In genomic region chr6:105359419-105360366, GRCh38 we compare ENCODE assay signal across 10 cellular contexts. TPM values are rescaled to one million over a fixed set of nuclear protein-coding genes. Genes with fewer than 3 reads are reported as not detected.
DNase-seq lines count a peak whose midpoint lies in the region; ATAC-seq and TF ChIP-seq lines count a peak whose summit lies in the region.
"Had no signal": no experiment of that assay in that cellular context is flagged by ENCODE, and none has a peak within 500 bp of the region (broad histone marks: within the 10 kb centered on the region; RNA-seq: fewer than 3 reads in every experiment).

No MANE protein-coding gene starts in this region.

- H3K9me3 ChIP-seq in IMR-90 (ENCODE audit: control insufficient read depth, insufficient read depth, low read length) (no peaks in the 10 kb centered on the region), trophoblast cell (ENCODE audit: insufficient read depth, low read depth, low read length) (no peaks in the 10 kb centered on the region), adrenal gland (replicated peaks in 1 of 3) (peaks cover 0 to 4% (median 0%) of the 10 kb centered on the region in 3 donors)
- H3K9me3 ChIP-seq: neutrophil had no signal

- TF ChIP-seq POLR2A in IMR-90 (IDR thresholded peaks at IDR 0.05; ENCODE audit: low read depth, low read length): no peak
- TF ChIP-seq POLR2A in adrenal gland (IDR thresholded peaks at IDR 0.05): no peak

- H3K18ac ChIP-seq in IMR-90 (ENCODE audit: low read depth, low read length) (no peak overlapping the region; the same call in 1 of the 2 replicates), trophoblast cell (ENCODE audit: low read length) (no peak overlapping the region)

- WGBS in IMR-90 (ENCODE audit: extremely low coverage in 2 of 2, insufficient read length in 1 of 2), 2 experiments: 100% methylated on average over 4 of the region's 10 CpGs; no CpG with 5 or more reads in 1 of the 2 experiments
- no CpG with 5 or more reads among the region's 10 CpGs for WGBS in trophoblast cell (ENCODE audit: extremely low coverage, insufficient coverage, insufficient read length)
- WGBS in adrenal gland, 4 donors: 92 to 96% (median 95%) methylated on average over 10 of the region's 10 CpGs

- H3K56ac ChIP-seq in IMR-90 (ENCODE audit: extremely low read depth, insufficient read depth, low read length): no peak overlapping the region

- H2BK120ac ChIP-seq in IMR-90 (ENCODE audit: low read depth, low read length) (peak overlapping the region; percentile 34; the same call in 1 of the 2 replicates), trophoblast cell (ENCODE audit: insufficient read depth, low read length, poor library complexity) (no peak overlapping the region)

- H3K4me1 ChIP-seq in IMR-90 (ENCODE audit: control insufficient read depth, insufficient read depth, low read length) (peaks cover 6% of the 10 kb centered on the region), trophoblast cell (ENCODE audit: control insufficient read depth in 1 of 2, insufficient read depth in 2 of 2, low read length in 2 of 2) (peaks cover 5 to 11% of the 10 kb centered on the region in 2 experiments), adrenal gland (replicated peaks in 1 of 2) (no peaks in the 10 kb centered on the region)

- POLR2A ChIA-PET in IMR-90 (lab: Charles Lee; ENCODE audit: unreplicated experiment): no interaction called here

- peaks cover 6% of the 10 kb centered on the region; the same call in 1 of the 2 replicates for H4K20me1 ChIP-seq in IMR-90 (ENCODE audit: insufficient read depth, low read length)

- intact Hi-C loops in IMR-90 (cut with micrococcal nuclease) (loop anchor here (1.0 to 5.0 kb wide), 2 partner anchors 182 to 223 kb away; no protein-coding TSS in a partner anchor), adrenal gland (cut with DNase I) (no loop called here)

- no peak overlapping the region for H2BK12ac ChIP-seq in trophoblast cell (ENCODE audit: low read length)

- no peak overlapping the region for H4K5ac ChIP-seq in IMR-90 (ENCODE audit: low read depth, low read length)

- no TSS peak for BruUV-seq in IMR-90 (replicated peaks; lab: Mats Ljungman, UMichigan)

- no peak overlapping the region for H4K91ac ChIP-seq in IMR-90 (ENCODE audit: insufficient read depth, low read depth, low read length)
- no peak overlapping the region for H4K91ac ChIP-seq in trophoblast cell (ENCODE audit: low read depth, low read length)

- no peak overlapping the region for H2AFZ ChIP-seq in IMR-90 (replicated peaks; ENCODE audit: low read length, poor library complexity)
- H2AFZ ChIP-seq in trophoblast cell (ENCODE audit: insufficient read depth, low read length, poor library complexity): no peak overlapping the region

- H2AK5ac ChIP-seq in IMR-90 (ENCODE audit: low read depth, low read length) (0 out of 2 replicates have a peak overlapping the region, but pooled peaks have one; percentile 44), trophoblast cell (ENCODE audit: low read length) (no peak overlapping the region)

- H2BK5ac ChIP-seq in IMR-90 (ENCODE audit: low read depth, low read length, poor library complexity, severe bottlenecking): peak overlapping the region; percentile 48
- H2BK5ac ChIP-seq in trophoblast cell (ENCODE audit: low read depth, low read length, poor library complexity): no peak overlapping the region

- H3K27me3 ChIP-seq in IMR-90 (ENCODE audit: control insufficient read depth, insufficient read depth, low read length) (no peaks in the 10 kb centered on the region), trophoblast cell (ENCODE audit: insufficient read depth, low read length) (no peaks in the 10 kb centered on the region), adrenal gland (no peaks in the 10 kb centered on the region)
- H3K27me3 ChIP-seq: neutrophil had no signal

- peaks cover 13 to 23% of the 10 kb centered on the region in 2 experiments; a peak in 3 of 4 replicates for H3K79me1 ChIP-seq in IMR-90 (ENCODE audit: low read depth in 1 of 2, low read length in 2 of 2)
- no peaks in the 10 kb centered on the region for H3K79me1 ChIP-seq in trophoblast cell (ENCODE audit: low read length)

- H3K14ac ChIP-seq in IMR-90 (replicated peaks; ENCODE audit: low read depth, low read length): peak overlapping the region; percentile 44; the same call in 1 of the 2 replicates
- H3K14ac ChIP-seq in trophoblast cell (ENCODE audit: low read length): no peak overlapping the region

- H3K4me2 ChIP-seq in IMR-90 (ENCODE audit: low read depth, low read length) (peak overlapping the region; percentile 16; the same call in 1 of the 2 replicates), trophoblast cell (ENCODE audit: low read length) (peak overlapping the region; percentile 9)

- in situ Hi-C loops in IMR-90 (cut with MboI; ENCODE audit: low sequenced_read_pairs): no loop called here

- H2AK9ac ChIP-seq in IMR-90 (replicated peaks; ENCODE audit: low read depth, low read length, poor library complexity): no peak overlapping the region

- H3K9ac ChIP-seq in IMR-90 (ENCODE audit: low read depth, low read length): no peak overlapping the region
- no peak overlapping the region for H3K9ac ChIP-seq in trophoblast cell (ENCODE audit: low read length)

- peak overlapping the region; percentile 15; the same call in 1 of the 2 replicates for H2BK20ac ChIP-seq in IMR-90 (ENCODE audit: low read depth, low read length)

- ATAC-seq in IMR-90 (ENCODE audit: low read depth): peak; percentile 96
- ATAC-seq: stimulated activated memory B cell treated with anti-CD40 and anti-IgM and Interleukin-4, amounts not matched to agents 10 μg/mL and 1 μg/mL and 100 μg/mL, for 72 hours had no signal

- peaks cover 10% of the 10 kb centered on the region; the same call in 1 of the 2 replicates for H3K9me1 ChIP-seq in IMR-90 (ENCODE audit: insufficient read depth, low read length)

- H4K12ac ChIP-seq in trophoblast cell (ENCODE audit: low read depth, low read length): no peak overlapping the region

- H3K4ac ChIP-seq in IMR-90 (ENCODE audit: low read depth, low read length): peak overlapping the region; percentile 51
- no peak overlapping the region for H3K4ac ChIP-seq in trophoblast cell (ENCODE audit: low read depth, low read length)

- no peak overlapping the region for H2BK15ac ChIP-seq in IMR-90 (ENCODE audit: low read depth, low read length)

- peak overlapping the region; percentile 24; the same call in 1 of the 2 replicates for H3K27ac ChIP-seq in IMR-90 (ENCODE audit: insufficient read depth, low read length)
- no peak overlapping the region for H3K27ac ChIP-seq in trophoblast cell (ENCODE audit: low read depth, low read length)
- no peak overlapping the region for H3K27ac ChIP-seq in adrenal gland
- H3K27ac ChIP-seq: neutrophil had no signal

- H4K8ac ChIP-seq in IMR-90 (ENCODE audit: low read depth in 2 of 2, low read length in 2 of 2): peak overlapping the region in 1 of 2 experiments; percentile 45; a peak in 2 of 4 replicates
- no peak overlapping the region for H4K8ac ChIP-seq in trophoblast cell (ENCODE audit: low read depth, low read length)

- TF ChIP-seq RAD21 in IMR-90 (IDR thresholded peaks at IDR 0.05; ENCODE audit: low read length): no peak

- H3K79me2 ChIP-seq in trophoblast cell (ENCODE audit: control insufficient read depth, insufficient read depth, low read length, poor library complexity): no peaks in the 10 kb centered on the region

- TF ChIP-seq CTCF in GM12865 (IDR thresholded peaks at IDR 0.05; ENCODE audit: insufficient read depth, low read depth, low read length, missing control alignments) (no peak), IMR-90 (conservative IDR thresholded peaks at IDR 0.05; ENCODE audit: low read depth, low read length) (no peak), choroid plexus epithelial cell (conservative IDR thresholded peaks at IDR 0.05; ENCODE audit: low read depth, low read length) (peak; percentile 11), adrenal gland (IDR thresholded peaks at IDR 0.05) (no peak)

- DNase-seq in GM12865 (ENCODE audit: low read depth) (peak; percentile 26), IMR-90 (peak; percentile 96), choroid plexus epithelial cell (ENCODE audit: low read depth) (peak; percentile 94), trophoblast cell (peak; percentile 56 to 78), NCI-H2171 (lab: John Stamatoyannopoulos, UW) (no peak), NOMO-1 treated with dmso at 0.1 percent for 144 hours (lab: John Stamatoyannopoulos, UW; ENCODE audit: unreplicated experiment) (no peak), adrenal gland (no peak), D341Med (ENCODE audit: low spot score) (no peak)

- CTCF ChIA-PET in IMR-90 (lab: Yijun Ruan, JAX): interaction anchor here (1.1 to 1.2 kb wide), 2 partner anchors 52 to 282 kb away, joined by 3 read pairs; no protein-coding TSS in a partner anchor

- no peak overlapping the region for H3K4me3 ChIP-seq in GM12865 (ENCODE audit: low read depth, low read length)
- H3K4me3 ChIP-seq in IMR-90 (ENCODE audit: insufficient read depth, low read depth, low read length): no peak overlapping the region
- no peak overlapping the region for H3K4me3 ChIP-seq in choroid plexus epithelial cell (ENCODE audit: low read depth, low read length)
- H3K4me3 ChIP-seq in trophoblast cell (ENCODE audit: low read depth, low read length): no peak overlapping the region
- H3K4me3 ChIP-seq in adrenal gland: no peak overlapping the region

- dilution Hi-C loops in IMR-90 (cut with HindIII; ENCODE audit: low sequenced_read_pairs, unreplicated experiment): no loop called here

- H3K23ac ChIP-seq in IMR-90 (ENCODE audit: low read depth, low read length) (peak overlapping the region; percentile 14; the same call in 1 of the 2 replicates), trophoblast cell (ENCODE audit: low read length) (no peak overlapping the region)

- H3K36me3 ChIP-seq in IMR-90 (ENCODE audit: control insufficient read depth, insufficient read depth, low read length) (peaks cover 9% of the 10 kb centered on the region; the same call in 1 of the 2 replicates), trophoblast cell (ENCODE audit: control insufficient read depth in 1 of 2, insufficient read depth in 2 of 2, low read length in 2 of 2) (peaks cover 2 to 19% of the 10 kb centered on the region in 2 experiments), adrenal gland (replicated peaks in 1 of 2) (no peaks in the 10 kb centered on the region)

TF ChIP-seq in IMR-90, 13 proteins besides CTCF, POLR2A, EP300 and RAD21 (continues in another document):
- TF ChIP-seq RFX5 (IDR thresholded peaks at IDR 0.05; ENCODE audit: low read depth, low read length) (no peak), BHLHE40 (IDR thresholded peaks at IDR 0.05; ENCODE audit: low read depth, low read length) (no peak), SMC3 (IDR thresholded peaks at IDR 0.05; ENCODE audit: low read depth, low read length) (no peak), MAZ (IDR thresholded peaks at IDR 0.05; ENCODE audit: borderline replicate concordance, low read depth, low read length) (no peak), FOS (IDR thresholded peaks at IDR 0.05; ENCODE audit: low read depth, low read length) (peak; percentile 70)

RNA-seq across cellular contexts. Expression of gene PREP, which starts 43.2 kb away (rescaled TPM):
- 21.0 and 22.8 TPM in 2 replicates for total RNA-seq in IMR-90 (2012; rRNA removed)
- polyA plus RNA-seq in IMR-90 (2012; rRNA removed): 20.4 and 25.7 TPM in 2 replicates
- polyA plus RNA-seq in IMR-90 (2012; cell fraction: cytosol; rRNA removed): 9.2 and 12.3 TPM in 2 replicates
- polyA plus RNA-seq in IMR-90 (2012; cell fraction: nucleus; rRNA removed; ENCODE audit: low replicate concordance): 11.3 and 19.5 TPM in 2 replicates
- 45.1 and 45.2 TPM in 2 replicates for polyA plus RNA-seq in trophoblast cell (2013)
- total RNA-seq in adrenal gland: 10 to 100 TPM; 16.0 to 34.6 (median 21.9) TPM
- polyA plus RNA-seq in adrenal gland: 10 to 100 TPM; 11.7 to 37.1 (median 14.2) TPM

Comparison
In these comparisons a context has a peak if more than half of its experiments do, and no peak if none do; other contexts are left out.
1. DNase-seq: peak in GM12865 (single experiment), IMR-90 (single experiment), choroid plexus epithelial cell (single experiment) and trophoblast cell (2 of 2); none in NCI-H2171 (single experiment), NOMO-1 treated with dmso at 0.1 percent for 144 hours (single experiment), adrenal gland (0 of 7) and D341Med (single experiment).